Comparison of ENCODE assay signal across 22 cellular contexts in genomic region chr4:107937040-107937439, GRCh38. TPM values are rescaled to one million over a fixed set of nuclear protein-coding genes. Genes with fewer than 3 reads are reported as not detected.
DNase-seq lines count a peak whose midpoint lies in the region; ATAC-seq and TF ChIP-seq lines count a peak whose summit lies in the region.
"Had no signal": no experiment of that assay in that cellular context is flagged by ENCODE, and none has a peak within 500 bp of the region (broad histone marks: within the 10 kb centered on the region; RNA-seq: fewer than 3 reads in every experiment).

No MANE protein-coding gene starts in this region.

- H3K27me3 ChIP-seq in mesendoderm (ENCODE audit: insufficient read depth, low read length, poor library complexity) = peaks cover 1% of the 10 kb centered on the region
- H3K27me3 ChIP-seq: esophagus muscularis mucosa had no signal

- peak overlapping the region; percentile 5 for H3K4me3 Mint-ChIP-seq in activated CD4-positive, alpha-beta T cell treated with anti-CD3 and anti-CD28 coated beads, Interleukin-2, amount 10 ng/mL, durations not matched to agents 24 days and 14 days

- ATAC-seq in GM19025 (IDR thresholded peaks at IDR 0.05; ENCODE audit: low read depth, unreplicated experiment) (peak; percentile 39), HG03095 (IDR thresholded peaks at IDR 0.05; ENCODE audit: unreplicated experiment) (peak; percentile 42), HG03565 (IDR thresholded peaks at IDR 0.05; ENCODE audit: unreplicated experiment) (no peak)
- ATAC-seq: left ventricle myocardium superior, PC-3 had no signal

- TF ChIP-seq CTCF in foreskin fibroblast (IDR thresholded peaks at IDR 0.05; ENCODE audit: low read depth, low read length) = no peak

- H3K4me1 ChIP-seq in mesendoderm (ENCODE audit: control insufficient read depth, low read depth, low read length) = no peaks in the 10 kb centered on the region

- no CpG with 5 or more reads among the region's 2 CpGs for WGBS in mesendoderm (ENCODE audit: extremely low coverage, insufficient coverage, low lambda C conversion rate)

- no peak overlapping the region for H4K5ac ChIP-seq in mesendoderm (ENCODE audit: low read length)

- H2BK5ac ChIP-seq in mesendoderm (ENCODE audit: low read length) = no peak overlapping the region

- H3K27ac Mint-ChIP-seq in activated CD4-positive, alpha-beta T cell treated with anti-CD3 and anti-CD28 coated beads, Interleukin-2, amount 10 ng/mL, durations not matched to agents 24 days and 14 days = no peak overlapping the region

- intact Hi-C loops in activated CD4-positive, alpha-beta T cell treated with anti-CD3 and anti-CD28 coated beads, Interleukin-2, amount 10 ng/mL, durations not matched to agents 24 days and 14 days (cut with micrococcal nuclease) = no loop called here

- H3K79me1 ChIP-seq in mesendoderm (ENCODE audit: low read length) = no peaks in the 10 kb centered on the region

- no peaks in the 10 kb centered on the region for H3K79me2 ChIP-seq in mesendoderm (ENCODE audit: control insufficient read depth, insufficient read depth, low read length)

- no peak overlapping the region for H2AK5ac ChIP-seq in mesendoderm (ENCODE audit: low read length)

- no peak overlapping the region for H3K56ac ChIP-seq in mesendoderm (ENCODE audit: low read length)

- no peak overlapping the region for H3K4ac ChIP-seq in mesendoderm (ENCODE audit: low read depth, low read length)

- H3K9ac ChIP-seq in mesendoderm (ENCODE audit: low read length) = no peak overlapping the region

- H3K4me2 ChIP-seq in mesendoderm (ENCODE audit: low read length) = no peak overlapping the region

- H2BK120ac ChIP-seq in mesendoderm (ENCODE audit: low read depth, low read length) = no peak overlapping the region

- H3K4me3 ChIP-seq in foreskin fibroblast (ENCODE audit: low read depth in 1 of 2, low read length in 2 of 2) (no peak overlapping the region), mesendoderm (ENCODE audit: low read length) (no peak overlapping the region)
- H3K4me3 ChIP-seq: esophagus muscularis mucosa had no signal

- no peak overlapping the region for H3K23ac ChIP-seq in mesendoderm (ENCODE audit: low read length)

- H3K36me3 Mint-ChIP-seq in activated CD4-positive, alpha-beta T cell treated with anti-CD3 and anti-CD28 coated beads, Interleukin-2, amount 10 ng/mL, durations not matched to agents 24 days and 14 days (ENCODE audit: low read depth) = peaks cover 2% of the 10 kb centered on the region

- H3K27ac ChIP-seq in mesendoderm (ENCODE audit: low read depth, low read length) = no peak overlapping the region
- H3K27ac ChIP-seq: 22Rv1, esophagus muscularis mucosa, neutrophil had no signal

- no peak overlapping the region for H4K8ac ChIP-seq in mesendoderm (ENCODE audit: low read depth, low read length)

- peaks cover 6% of the 10 kb centered on the region for H3K27me3 Mint-ChIP-seq in activated CD4-positive, alpha-beta T cell treated with anti-CD3 and anti-CD28 coated beads, Interleukin-2, amount 10 ng/mL, durations not matched to agents 24 days and 14 days

- H2BK15ac ChIP-seq in mesendoderm (replicated peaks; ENCODE audit: low read depth) = no peak overlapping the region

- peaks cover 5% of the 10 kb centered on the region for H3K9me3 Mint-ChIP-seq in activated CD4-positive, alpha-beta T cell treated with anti-CD3 and anti-CD28 coated beads, Interleukin-2, amount 10 ng/mL, durations not matched to agents 24 days and 14 days

- H3K18ac ChIP-seq in mesendoderm (ENCODE audit: low read length) = no peak overlapping the region

- DNase-seq in activated CD4-positive, alpha-beta T cell treated with anti-CD3 and anti-CD28 coated beads, Interleukin-2, amount 10 ng/mL, durations not matched to agents 24 days and 14 days = no peak
- DNase-seq in activated CD4-positive, alpha-beta T cell treated with anti-CD3 and anti-CD28 coated beads for 4 hours = no peak
- peak; percentile 22 for DNase-seq in germinal center (ENCODE audit: low spot score)
- DNase-seq in foreskin fibroblast = no peak
- DNase-seq in mesendoderm = no peak
- DNase-seq: activated CD8-positive, alpha-beta memory T cell treated with anti-CD3 and anti-CD28 coated beads, Interleukin-2, amount 50 U/mL, for 48 hours; activated naive CD4-positive, alpha-beta T cell; aorta; Calu3; cerebellar nuclear complex; effector CD8-positive, alpha-beta T cell; left ventricle myocardium superior; NCI-H526 treated with DMSO at 0.1 percent for 48 hours; PC-3; retina; stimulated activated CD4-positive, alpha-beta T cell treated with anti-CD3 and anti-CD28 coated beads, Interleukin-12 subunit alpha, Interleukin-12 subunit beta, amount 100 ng/mL, for 4 hours had no signal

- peaks cover 17% of the 10 kb centered on the region for H3K4me1 Mint-ChIP-seq in activated CD4-positive, alpha-beta T cell treated with anti-CD3 and anti-CD28 coated beads, Interleukin-2, amount 10 ng/mL, durations not matched to agents 24 days and 14 days

- H3K36me3 ChIP-seq in mesendoderm (ENCODE audit: control insufficient read depth, insufficient read depth, low read length) = no peaks in the 10 kb centered on the region
- H3K36me3 ChIP-seq: neutrophil had no signal

RNA-seq across cellular contexts. Expression of gene CYP2U1, which starts 5.7 kb away (rescaled TPM):
- 0.90 and 0.96 TPM in 2 replicates for total RNA-seq in activated CD4-positive, alpha-beta T cell treated with anti-CD3 and anti-CD28 coated beads, Interleukin-2, amount 10 ng/mL, durations not matched to agents 24 days and 14 days
- 1.4 TPM for polyA plus RNA-seq in mesendoderm (2013, experiment 1 of 2)
- 1.3 TPM for polyA plus RNA-seq in mesendoderm (2013, experiment 2 of 2)

RNA-seq across cellular contexts. Expression of gene HADH, which starts 52.6 kb away (rescaled TPM):
- total RNA-seq in activated CD4-positive, alpha-beta T cell treated with anti-CD3 and anti-CD28 coated beads, Interleukin-2, amount 10 ng/mL, durations not matched to agents 24 days and 14 days = 37.2 and 41.4 TPM in 2 replicates
- 37.3 TPM for polyA plus RNA-seq in mesendoderm (2013, experiment 1 of 2)
- 36.6 TPM for polyA plus RNA-seq in mesendoderm (2013, experiment 2 of 2)
